ENCODE assay signal across 22 cellular contexts in genomic region chr7:115838829-115839228, GRCh38.
DNase-seq lines count a peak whose midpoint lies in the region; ATAC-seq and TF ChIP-seq lines count a peak whose summit lies in the region.
"Had no signal": no experiment of that assay in that cellular context is flagged by ENCODE, and none has a peak within 500 bp of the region (broad histone marks: within the 10 kb centered on the region; RNA-seq: fewer than 3 reads in every experiment).

No MANE protein-coding gene starts in this region.

- H3K9me3 ChIP-seq in A673 (ENCODE audit: low read depth, low read length, poor library complexity, severe bottlenecking): no peaks in the 10 kb centered on the region
- H3K9me3 ChIP-seq in HEK293 (ENCODE audit: control insufficient read depth, insufficient read depth, low read depth, low read length): no peaks in the 10 kb centered on the region
- no peaks in the 10 kb centered on the region for H3K9me3 ChIP-seq in tibial artery
- 0 out of 2 replicates have a peak, but pooled peaks cover 2% of the 10 kb centered on the region for H3K9me3 ChIP-seq in SJCRH30 (replicated peaks)
- H3K9me3 ChIP-seq: BLaER1 treated with 17β-estradiol and CSF1 and Interleukin-3, amounts not matched to agents 10 nM and 100 nM; psoas muscle; upper lobe of right lung had no signal

- no peak overlapping the region for H3K4me3 Mint-ChIP-seq in activated CD4-positive, alpha-beta T cell treated with anti-CD3 and anti-CD28 coated beads for 36 hours
- H3K4me3 Mint-ChIP-seq: brain, T-cell had no signal

- TF ChIP-seq CTCF in A673 (conservative IDR thresholded peaks at IDR 0.05; ENCODE audit: low read depth, low read length): no peak
- no peak for TF ChIP-seq CTCF in HEK293 (tag by site-specific recombination; IDR thresholded peaks at IDR 0.05)
- no peak for TF ChIP-seq CTCF in choroid plexus epithelial cell (conservative IDR thresholded peaks at IDR 0.05; ENCODE audit: low read depth, low read length)
- no peak for TF ChIP-seq CTCF in tibial artery (IDR thresholded peaks at IDR 0.05)

- H3K27me3 ChIP-seq in A673 (replicated peaks; ENCODE audit: insufficient read depth, low read depth, low read length, poor library complexity) (peaks cover 28% of the 10 kb centered on the region), tibial artery (no peaks in the 10 kb centered on the region), SJCRH30 (no peaks in the 10 kb centered on the region)
- H3K27me3 ChIP-seq: BLaER1 treated with 17β-estradiol and CSF1 and Interleukin-3, amounts not matched to agents 10 nM and 100 nM had no signal

- no peaks in the 10 kb centered on the region for H3K36me3 ChIP-seq in A673 (ENCODE audit: insufficient read depth, low read length, poor library complexity, severe bottlenecking)
- H3K36me3 ChIP-seq in HEK293 (ENCODE audit: control insufficient read depth in 2 of 2, insufficient read depth in 1 of 2, low read length in 2 of 2): no peaks in the 10 kb centered on the region
- H3K36me3 ChIP-seq in tibial artery: no peaks in the 10 kb centered on the region
- H3K36me3 ChIP-seq in SJCRH30: no peaks in the 10 kb centered on the region
- H3K36me3 ChIP-seq: BLaER1 treated with 17β-estradiol and CSF1 and Interleukin-3, amounts not matched to agents 10 nM and 100 nM; upper lobe of right lung had no signal

- POLR2A ChIA-PET in A673 (lab: Charles Lee; ENCODE audit: low non-redundant PET) (no interaction called here), HEK293 (lab: Yijun Ruan, JAX) (no interaction called here)
- POLR2A ChIA-PET in activated CD4-positive, alpha-beta T cell treated with anti-CD3 and anti-CD28 coated beads for 36 hours (lab: Charles Lee): no interaction called here

- CTCF ChIA-PET in A673 (lab: Charles Lee): no interaction called here
- CTCF ChIA-PET in HEK293 (lab: Yijun Ruan, JAX): interaction anchor here (0.6 kb wide), 1 partner anchor 8 kb away, joined by 3 read pairs; no protein-coding TSS in a partner anchor
- CTCF ChIA-PET in activated CD4-positive, alpha-beta T cell treated with anti-CD3 and anti-CD28 coated beads for 36 hours (lab: Charles Lee): no interaction called here

- H3K4me1 ChIP-seq in A673 (ENCODE audit: insufficient read depth, low read length, poor library complexity, severe bottlenecking): no peaks in the 10 kb centered on the region
- H3K4me1 ChIP-seq in HEK293 (ENCODE audit: control insufficient read depth, insufficient read depth, low read length): no peaks in the 10 kb centered on the region
- no peaks in the 10 kb centered on the region for H3K4me1 ChIP-seq in tibial artery
- no peaks in the 10 kb centered on the region for H3K4me1 ChIP-seq in SJCRH30
- H3K4me1 ChIP-seq: BLaER1 treated with 17β-estradiol and CSF1 and Interleukin-3, amounts not matched to agents 10 nM and 100 nM; psoas muscle; upper lobe of right lung had no signal

- H3K27me3 Mint-ChIP-seq in activated CD4-positive, alpha-beta T cell treated with anti-CD3 and anti-CD28 coated beads for 36 hours: peaks cover 3% of the 10 kb centered on the region

- no peaks in the 10 kb centered on the region for H3K4me1 Mint-ChIP-seq in activated CD4-positive, alpha-beta T cell treated with anti-CD3 and anti-CD28 coated beads for 36 hours
- H3K4me1 Mint-ChIP-seq: T-cell had no signal

- no peak overlapping the region for H3K27ac Mint-ChIP-seq in activated CD4-positive, alpha-beta T cell treated with anti-CD3 and anti-CD28 coated beads for 36 hours
- H3K27ac Mint-ChIP-seq: T-cell had no signal

- intact Hi-C loops in A673 (cut with micrococcal nuclease; ENCODE audit: unreplicated experiment): no loop called here
- intact Hi-C loops in activated CD4-positive, alpha-beta T cell treated with anti-CD3 and anti-CD28 coated beads for 36 hours (cut with DNase I, micrococcal nuclease): no loop called here
- intact Hi-C loops in tibial artery (cut with DNase I; ENCODE audit: low total_unique reads): no loop called here

- ATAC-seq in activated CD4-positive, alpha-beta T cell treated with anti-CD3 and anti-CD28 coated beads for 36 hours: no peak
- ATAC-seq: psoas muscle, T-cell, upper lobe of right lung had no signal

- peak; percentile 6 for DNase-seq in A673 (ENCODE audit: low spot score)
- DNase-seq in choroid plexus epithelial cell (ENCODE audit: low read depth): peak; percentile 16
- DNase-seq in iris pigment epithelial cell (ENCODE audit: low read depth): peak; percentile 4
- no peak for DNase-seq in activated CD4-positive, alpha-beta T cell treated with anti-CD3 and anti-CD28 coated beads for 1 hour
- DNase-seq in activated CD4-positive, alpha-beta T cell treated with anti-CD3 and anti-CD28 coated beads for 36 hours: no peak
- DNase-seq in tibial artery: no peak
- no peak for DNase-seq in SJCRH30
- DNase-seq: activated CD4-positive, CD25-positive, alpha-beta regulatory T cell treated with anti-CD3 and anti-CD28 coated beads, Interleukin-2, amount 50 U/mL, for 72 hours; activated gamma-delta T cell; Calu3; effector CD8-positive, alpha-beta T cell; erythroblast; kidney glomerular epithelial cell; NCI-H2081; psoas muscle; small intestine; substantia nigra; T-cell; upper lobe of right lung had no signal

- H3K36me3 Mint-ChIP-seq in activated CD4-positive, alpha-beta T cell treated with anti-CD3 and anti-CD28 coated beads for 36 hours (ENCODE audit: low read depth): no peaks in the 10 kb centered on the region
- H3K36me3 Mint-ChIP-seq: brain, T-cell had no signal

- no peak overlapping the region for H3K4me3 ChIP-seq in A673 (ENCODE audit: low read depth, low read length, poor library complexity, severe bottlenecking)
- no peak overlapping the region for H3K4me3 ChIP-seq in HEK293 (ENCODE audit: low read depth, low read length)
- H3K4me3 ChIP-seq in choroid plexus epithelial cell (ENCODE audit: low read depth, low read length): no peak overlapping the region
- H3K4me3 ChIP-seq in tibial artery: no peak overlapping the region
- no peak overlapping the region for H3K4me3 ChIP-seq in SJCRH30
- H3K4me3 ChIP-seq: BLaER1 treated with 17β-estradiol and CSF1 and Interleukin-3, amounts not matched to agents 10 nM and 100 nM; psoas muscle; upper lobe of right lung had no signal

- no peaks in the 10 kb centered on the region for H3K9me3 Mint-ChIP-seq in activated CD4-positive, alpha-beta T cell treated with anti-CD3 and anti-CD28 coated beads for 36 hours (ENCODE audit: low read depth)

- no peak overlapping the region for H3K27ac ChIP-seq in A673 (ENCODE audit: low read depth, low read length, poor library complexity, severe bottlenecking)
- H3K27ac ChIP-seq in HEK293 (ENCODE audit: extremely low read depth, low read depth, low read length): no peak overlapping the region
- H3K27ac ChIP-seq in tibial artery: no peak overlapping the region
- no peak overlapping the region for H3K27ac ChIP-seq in SJCRH30
- H3K27ac ChIP-seq: BLaER1 treated with 17β-estradiol and CSF1 and Interleukin-3, amounts not matched to agents 10 nM and 100 nM; psoas muscle; upper lobe of right lung had no signal

- no TSS peak for BruUV-seq in A673 (replicated peaks; lab: Mats Ljungman, UMichigan)

TF ChIP-seq in HEK293, 187 proteins besides CTCF, POLR2A, EP300 and RAD21:
- TF ChIP-seq ZNF843 (tag by site-specific recombination; IDR thresholded peaks at IDR 0.05) (no peak), ZBTB17 (tag by site-specific recombination; IDR thresholded peaks at IDR 0.05) (peak; percentile 53), ZNF335 (tag by site-specific recombination; conservative IDR thresholded peaks at IDR 0.05) (0 out of 2 replicates have a peak, but pooled peaks have one; percentile 15)

Comparison
In these comparisons a context has a peak if more than half of its experiments do, and no peak if none do; other contexts are left out.
1. DNase-seq: peak in A673 (single experiment), choroid plexus epithelial cell (single experiment) and iris pigment epithelial cell (single experiment); none in activated CD4-positive, alpha-beta T cell treated with anti-CD3 and anti-CD28 coated beads for 1 hour (single experiment), activated CD4-positive, alpha-beta T cell treated with anti-CD3 and anti-CD28 coated beads for 36 hours (single experiment), tibial artery (0 of 2) and SJCRH30 (0 of 2).